8 cellular contexts compared by ENCODE assay signal in genomic region chr3:149813367-149814281, GRCh38. TPM values are rescaled to one million over a fixed set of nuclear protein-coding genes. Genes with fewer than 3 reads are reported as not detected.
DNase-seq lines count a peak whose midpoint lies in the region; ATAC-seq and TF ChIP-seq lines count a peak whose summit lies in the region.

No MANE protein-coding gene starts in this region.

- peaks cover 9% of the 10 kb centered on the region for H3K27me3 Mint-ChIP-seq in T-helper 1 cell treated with Interleukin-12 subunit alpha and Interleukin-12 subunit beta and Interleukin-4 antibody, amounts not matched to agents 30 μg/mL and 1 μg/mL, for 36 hours (ENCODE audit: low read depth)

- H3K9ac ChIP-seq in DND-41 (ENCODE audit: low read depth, low read length) = peak overlapping the region; percentile 74
- H3K9ac ChIP-seq in stomach smooth muscle (ENCODE audit: low read length in 2 of 2) = peak overlapping the region; percentile 79 to 88

- peak overlapping the region; percentile 73 for H3K4me2 ChIP-seq in DND-41 (ENCODE audit: insufficient read depth, low read length)

- H4K20me1 ChIP-seq in DND-41 (ENCODE audit: insufficient read depth, low read length) = peaks cover 28% of the 10 kb centered on the region; the same call in 1 of the 2 replicates

- no peaks in the 10 kb centered on the region for H3K9me3 Mint-ChIP-seq in T-helper 1 cell treated with Interleukin-12 subunit alpha and Interleukin-12 subunit beta and Interleukin-4 antibody, amounts not matched to agents 30 μg/mL and 1 μg/mL, for 36 hours

- intact Hi-C loops in dorsolateral prefrontal cortex (cut with DNase I) = loop anchor here (2.0 to 10.0 kb wide), 3 partner anchors 47 to 159 kb away; partner anchors contain the start of gene PFN2 (in 2 of the 2)
- intact Hi-C loops in right lobe of liver (cut with DNase I) = no loop called here

- H3K4me1 ChIP-seq in DND-41 (ENCODE audit: insufficient read depth, low read length) (peaks cover 34% of the 10 kb centered on the region), right lobe of liver (peaks cover 0 to 22% (median 8%) of the 10 kb centered on the region in 4 donors), stomach smooth muscle (ENCODE audit: control insufficient read depth, insufficient read depth, low read length) (peaks cover 7% of the 10 kb centered on the region)

- no peak for TF ChIP-seq POLR2A in right lobe of liver (IDR thresholded peaks at IDR 0.05)

- H2AFZ ChIP-seq in DND-41 (ENCODE audit: low read depth, low read length) = peak overlapping the region; percentile 96

- peaks cover 56% of the 10 kb centered on the region for H3K79me2 ChIP-seq in DND-41 (ENCODE audit: insufficient read depth, low read length)

- ATAC-seq in DND-41 (ENCODE audit: insufficient read depth, low read depth) (peak; percentile 23), GM21367 (IDR thresholded peaks at IDR 0.05; ENCODE audit: unreplicated experiment) (peak; percentile 7), right lobe of liver (peak; percentile 4 to 27 (median 6))

- H3K4me3 ChIP-seq in DND-41 (ENCODE audit: low read depth in 1 of 2, low read length in 2 of 2) (peak overlapping the region; percentile 69), dorsolateral prefrontal cortex (peak overlapping the region; percentile 53 to 96 (median 88)), right lobe of liver (peak overlapping the region; percentile 59 to 80 (median 79)), stomach smooth muscle (ENCODE audit: low read length in 2 of 2) (peak overlapping the region; percentile 86 to 96)

- H3K27ac ChIP-seq in DND-41 (ENCODE audit: low read length) = peak overlapping the region; percentile 92
- H3K27ac ChIP-seq in dorsolateral prefrontal cortex = peak overlapping the region; percentile 92 to 100 (median 99)
- H3K27ac ChIP-seq in right lobe of liver = peak overlapping the region; percentile 96 to 98 (median 97)
- H3K27ac ChIP-seq in stomach smooth muscle (ENCODE audit: low read length) = peak overlapping the region; percentile 96

- H3K36me3 Mint-ChIP-seq in T-helper 1 cell treated with Interleukin-12 subunit alpha and Interleukin-12 subunit beta and Interleukin-4 antibody, amounts not matched to agents 30 μg/mL and 1 μg/mL, for 36 hours (ENCODE audit: low read depth) = peaks cover 1% of the 10 kb centered on the region

- peak overlapping the region; percentile 99 for H3K27ac Mint-ChIP-seq in T-helper 1 cell treated with Interleukin-12 subunit alpha and Interleukin-12 subunit beta and Interleukin-4 antibody, amounts not matched to agents 30 μg/mL and 1 μg/mL, for 36 hours

- DNase-seq in DND-41 (peak; percentile 27), HK-2 (ENCODE audit: unreplicated experiment) (peak; percentile 40), dorsolateral prefrontal cortex (peak in 4 of 10 donors; percentile 7 to 36 (median 22)), right lobe of liver (peak in 1 of 3 donors; percentile 22)
- no peak for DNase-seq in activated CD8-positive, alpha-beta memory T cell treated with anti-CD3 and anti-CD28 coated beads, Interleukin-2, amount 50 U/mL, for 48 hours

- 0% methylated on average over 17 of the region's 29 CpGs for WGBS in right lobe of liver (ENCODE audit: insufficient coverage, low coverage, low lambda C conversion rate, missing lambda C conversion rate)

- peaks cover 39% of the 10 kb centered on the region for H3K4me1 Mint-ChIP-seq in T-helper 1 cell treated with Interleukin-12 subunit alpha and Interleukin-12 subunit beta and Interleukin-4 antibody, amounts not matched to agents 30 μg/mL and 1 μg/mL, for 36 hours (ENCODE audit: low read depth)

- TF ChIP-seq CTCF in DND-41 (IDR thresholded peaks at IDR 0.05; ENCODE audit: borderline replicate concordance, extremely low read depth, low read length, poor library complexity, severe bottlenecking) = no peak
- TF ChIP-seq CTCF in dorsolateral prefrontal cortex (IDR thresholded peaks at IDR 0.05 in 54 of 56, conservative IDR thresholded peaks at IDR 0.05 in 2 of 56; ENCODE audit: low read depth in 1 of 56, partially characterized antibody in 56 of 56) = peak in 1 of 56 donors; percentile 10
- TF ChIP-seq CTCF in right lobe of liver (IDR thresholded peaks at IDR 0.05) = no peak

- H3K27me3 ChIP-seq in DND-41 (ENCODE audit: insufficient read depth, low read length, poor library complexity) (no peaks in the 10 kb centered on the region), dorsolateral prefrontal cortex (no peaks in the 10 kb centered on the region), right lobe of liver (no peaks in the 10 kb centered on the region), stomach smooth muscle (ENCODE audit: control insufficient read depth in 1 of 2, insufficient read depth in 2 of 2, low read length in 2 of 2) (no peaks in the 10 kb centered on the region)

- peak overlapping the region; percentile 95 for H3K4me3 Mint-ChIP-seq in T-helper 1 cell treated with Interleukin-12 subunit alpha and Interleukin-12 subunit beta and Interleukin-4 antibody, amounts not matched to agents 30 μg/mL and 1 μg/mL, for 36 hours

- H3K9me3 ChIP-seq in DND-41 (ENCODE audit: insufficient read depth, low read length, severe bottlenecking) (no peaks in the 10 kb centered on the region), right lobe of liver (no peaks in the 10 kb centered on the region), stomach smooth muscle (ENCODE audit: control insufficient read depth in 2 of 2, low read length in 2 of 2) (no peaks in the 10 kb centered on the region)

- no peaks in the 10 kb centered on the region for H3K36me3 ChIP-seq in DND-41 (ENCODE audit: insufficient read depth, low read length)
- H3K36me3 ChIP-seq in right lobe of liver = no peaks in the 10 kb centered on the region
- H3K36me3 ChIP-seq in stomach smooth muscle (ENCODE audit: control insufficient read depth in 2 of 2, insufficient read depth in 2 of 2, low read length in 2 of 2) = no peaks in the 10 kb centered on the region

RNA-seq across cellular contexts. Expression of gene RNF13, which starts 0.6 kb away (rescaled TPM):
- total RNA-seq in dorsolateral prefrontal cortex = 100 to 1,000 TPM in 105 of 120 experiments, 10 to 100 TPM in 15; 80.2 to 336 (median 136) TPM
- total RNA-seq in right lobe of liver = 10 to 100 TPM; 45.0 to 55.6 (median 47.5) TPM

RNA-seq across cellular contexts. Expression of gene ANKUB1, which starts 21.3 kb away (rescaled TPM):
- total RNA-seq in dorsolateral prefrontal cortex (1 to 10 TPM in 2 of 120 experiments, under 1 TPM in 22, not detected in 96; 0.20 to 1.4 (median 0.36) TPM), right lobe of liver (not detected)

Comparison
In these comparisons a context has a peak if more than half of its experiments do, and no peak if none do; other contexts are left out.
1. intact Hi-C loops: an anchor here in dorsolateral prefrontal cortex (2.0 to 10.0 kb wide); none called in right lobe of liver.